Comparison of ENCODE assay signal across 21 cellular contexts in the genomic region with DNA sequence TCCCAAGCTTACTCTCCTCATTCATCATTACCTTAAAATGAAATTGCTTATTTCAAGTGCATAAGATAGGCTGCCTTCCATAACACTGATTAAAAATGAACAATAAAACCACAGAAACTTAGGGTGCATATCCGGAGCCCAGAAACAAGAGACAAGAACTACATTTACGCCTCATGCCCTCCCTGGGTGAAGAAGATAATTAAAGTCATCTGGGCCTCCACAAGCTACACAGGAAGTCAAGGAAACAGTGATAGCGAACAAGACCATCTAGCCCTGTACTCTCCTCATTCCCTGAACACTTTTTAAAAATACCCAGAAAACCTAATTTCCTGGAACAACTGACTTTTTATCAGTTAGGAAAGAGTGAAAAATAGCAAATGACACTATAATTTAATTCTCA. TPM values are rescaled to one million over a fixed set of nuclear protein-coding genes. Genes with fewer than 3 reads are reported as not detected.
DNase-seq lines count a peak whose midpoint lies in the region; ATAC-seq and TF ChIP-seq lines count a peak whose summit lies in the region.
"Had no signal": no experiment of that assay in that cellular context is flagged by ENCODE, and none has a peak within 500 bp of the region (broad histone marks: within the 10 kb centered on the region; RNA-seq: fewer than 3 reads in every experiment).

No MANE protein-coding gene starts in this region.

- no peaks in the 10 kb centered on the region for H3K27me3 ChIP-seq in uterus
- H3K27me3 ChIP-seq: sigmoid colon, upper lobe of right lung had no signal

- H3K4me3 ChIP-seq in fibroblast of pulmonary artery (replicated peaks; ENCODE audit: low read depth, low read length) (peak overlapping the region; percentile 32), uterus (no peak overlapping the region)
- H3K4me3 ChIP-seq: upper lobe of right lung had no signal

- H3K27ac ChIP-seq in uterus = no peak overlapping the region
- H3K27ac ChIP-seq: sigmoid colon, upper lobe of right lung had no signal

- peak overlapping the region; percentile 63 for H3K27ac Mint-ChIP-seq in activated CD8-positive, alpha-beta memory T cell treated with anti-CD3 and anti-CD28 coated beads, Interleukin-2, amount 10 ng/mL, durations not matched to agents 7 days and 5 days
- H3K27ac Mint-ChIP-seq in activated CD4-positive, alpha-beta memory T cell treated with anti-CD3 and anti-CD28 coated beads for 36 hours = peak overlapping the region; percentile 73

- DNase-seq in activated CD8-positive, alpha-beta memory T cell treated with anti-CD3 and anti-CD28 coated beads, Interleukin-2, amount 10 ng/mL, durations not matched to agents 7 days and 5 days = no peak
- no peak for DNase-seq in activated CD8-positive, alpha-beta memory T cell treated with anti-CD3 and anti-CD28 coated beads, Interleukin-2, amount 50 U/mL, for 48 hours
- DNase-seq in CMK (ENCODE audit: low read depth) (peak; percentile 56), fibroblast of pulmonary artery (ENCODE audit: low read depth) (no peak), NCI-H146 treated with DMSO at 0.1 percent for 48 hours (lab: John Stamatoyannopoulos, UW; ENCODE audit: unreplicated experiment) (no peak), uterus (no peak), HuH-7 (ENCODE audit: low spot score) (no peak)
- DNase-seq in activated CD4-positive, alpha-beta memory T cell treated with anti-CD3 and anti-CD28 coated beads for 36 hours = no peak
- DNase-seq: activated CD4-positive, alpha-beta T cell treated with anti-CD3 and anti-CD28 coated beads, Interleukin-2, amount 50 U/mL, for 1 hour; amygdala; naive thymus-derived CD8-positive, alpha-beta T cell; NCI-H1092; NCI-H2081; NCI-H446; OCI-M1; sigmoid colon; stimulated activated CD4-positive, alpha-beta T cell treated with anti-CD3 and anti-CD28 coated beads, Interleukin-15, amount 100 ng/mL, for 24 hours; stimulated activated CD8-positive, alpha-beta memory T cell treated with anti-CD3 and anti-CD28 coated beads, Interleukin-4, amount 100 ng/mL, for 48 hours; substantia nigra; upper lobe of right lung had no signal

- peaks cover 4 to 5% of the 10 kb centered on the region in 2 donors for H3K4me1 ChIP-seq in uterus

- CTCF ChIA-PET in activated CD8-positive, alpha-beta memory T cell treated with anti-CD3 and anti-CD28 coated beads, Interleukin-2, amount 10 ng/mL, durations not matched to agents 7 days and 5 days (lab: Charles Lee) = no interaction called here
- CTCF ChIA-PET in activated CD4-positive, alpha-beta memory T cell treated with anti-CD3 and anti-CD28 coated beads for 36 hours (lab: Charles Lee) = no interaction called here

- H3K9me3 ChIP-seq in uterus = no peaks in the 10 kb centered on the region
- H3K9me3 ChIP-seq: sigmoid colon, upper lobe of right lung had no signal

- intact Hi-C loops in activated CD4-positive, alpha-beta memory T cell treated with anti-CD3 and anti-CD28 coated beads for 36 hours (cut with micrococcal nuclease) = no loop called here
- intact Hi-C loops in uterus (cut with DNase I; ENCODE audit: low total_unique reads) = no loop called here

- no peaks in the 10 kb centered on the region for H3K27me3 Mint-ChIP-seq in activated CD8-positive, alpha-beta memory T cell treated with anti-CD3 and anti-CD28 coated beads, Interleukin-2, amount 10 ng/mL, durations not matched to agents 7 days and 5 days
- H3K27me3 Mint-ChIP-seq in activated CD4-positive, alpha-beta memory T cell treated with anti-CD3 and anti-CD28 coated beads for 36 hours = no peaks in the 10 kb centered on the region
- H3K27me3 Mint-ChIP-seq: naive thymus-derived CD8-positive, alpha-beta T cell had no signal

- H3K9me3 Mint-ChIP-seq in activated CD8-positive, alpha-beta memory T cell treated with anti-CD3 and anti-CD28 coated beads, Interleukin-2, amount 10 ng/mL, durations not matched to agents 7 days and 5 days (ENCODE audit: low read depth) = no peaks in the 10 kb centered on the region
- no peaks in the 10 kb centered on the region for H3K9me3 Mint-ChIP-seq in activated CD4-positive, alpha-beta memory T cell treated with anti-CD3 and anti-CD28 coated beads for 36 hours
- H3K9me3 Mint-ChIP-seq: naive thymus-derived CD8-positive, alpha-beta T cell had no signal

- peaks cover 35% of the 10 kb centered on the region for H3K36me3 Mint-ChIP-seq in activated CD8-positive, alpha-beta memory T cell treated with anti-CD3 and anti-CD28 coated beads, Interleukin-2, amount 10 ng/mL, durations not matched to agents 7 days and 5 days
- peaks cover 53% of the 10 kb centered on the region for H3K36me3 Mint-ChIP-seq in activated CD4-positive, alpha-beta memory T cell treated with anti-CD3 and anti-CD28 coated beads for 36 hours

- TF ChIP-seq CTCF in fibroblast of pulmonary artery (IDR thresholded peaks at IDR 0.05; ENCODE audit: low read length, missing control alignments) = no peak
- no peak for TF ChIP-seq CTCF in uterus (IDR thresholded peaks at IDR 0.05)

- ATAC-seq in activated CD8-positive, alpha-beta memory T cell treated with anti-CD3 and anti-CD28 coated beads, Interleukin-2, amount 10 ng/mL, durations not matched to agents 7 days and 5 days = no peak
- ATAC-seq: naive thymus-derived CD8-positive, alpha-beta T cell; Right ventricle myocardium inferior; upper lobe of right lung had no signal

- POLR2A ChIA-PET in activated CD4-positive, alpha-beta memory T cell treated with anti-CD3 and anti-CD28 coated beads for 36 hours (lab: Charles Lee) = no interaction called here

- no peak overlapping the region for H3K4me3 Mint-ChIP-seq in activated CD8-positive, alpha-beta memory T cell treated with anti-CD3 and anti-CD28 coated beads, Interleukin-2, amount 10 ng/mL, durations not matched to agents 7 days and 5 days
- no peak overlapping the region for H3K4me3 Mint-ChIP-seq in activated CD4-positive, alpha-beta memory T cell treated with anti-CD3 and anti-CD28 coated beads for 36 hours

- no peak for TF ChIP-seq POLR2A in uterus (IDR thresholded peaks at IDR 0.05)

- H3K36me3 ChIP-seq in uterus = no peaks in the 10 kb centered on the region

- H3K4me1 Mint-ChIP-seq in activated CD8-positive, alpha-beta memory T cell treated with anti-CD3 and anti-CD28 coated beads, Interleukin-2, amount 10 ng/mL, durations not matched to agents 7 days and 5 days = peaks cover 26% of the 10 kb centered on the region
- H3K4me1 Mint-ChIP-seq in activated CD4-positive, alpha-beta memory T cell treated with anti-CD3 and anti-CD28 coated beads for 36 hours (ENCODE audit: low read depth) = peaks cover 48% of the 10 kb centered on the region

RNA-seq across cellular contexts. Expression of a gene that starts 6.3 kb away (rescaled TPM):
- 10 to 100 TPM; 47.8 to 50.2 TPM for total RNA-seq in activated CD8-positive, alpha-beta memory T cell treated with anti-CD3 and anti-CD28 coated beads, Interleukin-2, amount 10 ng/mL, durations not matched to agents 7 days and 5 days
- total RNA-seq in activated CD4-positive, alpha-beta memory T cell treated with anti-CD3 and anti-CD28 coated beads for 36 hours = 100 to 1,000 TPM; 103 to 108 TPM
- 100 to 1,000 TPM in 3 of 4 donors, 10 to 100 TPM in 1; 34.1 to 305 (median 208) TPM for total RNA-seq in uterus

RNA-seq across cellular contexts. Expression of a gene that starts 40.6 kb away (rescaled TPM):
- total RNA-seq in activated CD8-positive, alpha-beta memory T cell treated with anti-CD3 and anti-CD28 coated beads, Interleukin-2, amount 10 ng/mL, durations not matched to agents 7 days and 5 days = 100 to 1,000 TPM; 103 to 128 TPM
- 10 to 100 TPM; 87.6 to 90.2 TPM for total RNA-seq in activated CD4-positive, alpha-beta memory T cell treated with anti-CD3 and anti-CD28 coated beads for 36 hours
- 100 to 1,000 TPM in 2 of 4 donors, 10 to 100 TPM in 2; 33.3 to 139 (median 95.9) TPM for total RNA-seq in uterus
